In the genomic region with DNA sequence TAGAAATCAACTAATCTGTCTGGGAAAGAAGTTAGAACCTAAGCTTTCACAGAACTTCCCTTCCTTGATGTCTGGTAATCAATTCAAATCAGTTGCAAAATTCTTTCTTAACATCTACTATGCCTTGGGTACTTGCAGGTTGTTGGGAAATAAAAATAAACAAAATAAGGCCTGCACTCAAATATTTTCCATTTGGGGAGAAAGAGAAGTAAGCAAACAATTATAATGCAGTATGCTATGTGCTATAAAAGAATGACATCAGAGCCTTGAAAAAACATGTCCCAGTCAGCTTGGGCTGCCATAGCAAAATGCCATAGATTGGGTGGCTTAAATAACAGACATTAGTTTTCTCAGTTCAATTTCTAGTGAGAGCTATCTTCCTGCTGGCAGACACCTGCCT, we compare ENCODE assay signal across 17 cellular contexts.
"Had no signal": no experiment of that assay in that cellular context is flagged by ENCODE, and none has a peak within 500 bp of the region (broad histone marks: within the 10 kb centered on the region; RNA-seq: fewer than 3 reads in every experiment).

No MANE protein-coding gene starts in this region.

- H3K4me1 Mint-ChIP-seq: memory B cell had no signal

- H3K9me3 Mint-ChIP-seq: memory B cell, nephron, type B pancreatic cell had no signal

- H3K36me3 Mint-ChIP-seq: memory B cell, type B pancreatic cell had no signal

- H3K27me3 ChIP-seq: gastroesophageal sphincter, right atrium auricular region, sigmoid colon had no signal

- H3K27me3 Mint-ChIP-seq: type B pancreatic cell had no signal

- ATAC-seq: esophagus mucosa, gastroesophageal sphincter had no signal

- H3K4me1 ChIP-seq: gastroesophageal sphincter, lower lobe of right lung had no signal

- H3K27ac Mint-ChIP-seq: memory B cell, nephron, type B pancreatic cell had no signal

- H3K4me3 ChIP-seq: gastroesophageal sphincter, lower lobe of right lung, right atrium auricular region, sigmoid colon, skin epidermis had no signal

- H3K9me3 ChIP-seq: gastroesophageal sphincter, lower lobe of right lung, right atrium auricular region, sigmoid colon had no signal

- H3K4me3 Mint-ChIP-seq: memory B cell, nephron, type B pancreatic cell had no signal

- H3K27ac ChIP-seq: gastroesophageal sphincter, lower lobe of right lung, right atrium auricular region, sigmoid colon had no signal

- DNase-seq: effector memory CD4-positive, alpha-beta T cell; foreskin fibroblast; glutamatergic neuron; kidney glomerular epithelial cell; lower lobe of right lung; midbrain; posterior cingulate gyrus; sigmoid colon; stimulated activated CD4-positive, alpha-beta T cell treated with anti-CD3 and anti-CD28 coated beads, Interleukin-12 subunit alpha, Interleukin-12 subunit beta, amount 100 ng/mL, for 4 hours; stimulated activated naive CD4-positive, alpha-beta T cell treated with Interleukin-2 at 50 U/mL for 16 hours had no signal

- H3K36me3 ChIP-seq: gastroesophageal sphincter, lower lobe of right lung, right atrium auricular region, sigmoid colon had no signal
